In the genomic region with DNA sequence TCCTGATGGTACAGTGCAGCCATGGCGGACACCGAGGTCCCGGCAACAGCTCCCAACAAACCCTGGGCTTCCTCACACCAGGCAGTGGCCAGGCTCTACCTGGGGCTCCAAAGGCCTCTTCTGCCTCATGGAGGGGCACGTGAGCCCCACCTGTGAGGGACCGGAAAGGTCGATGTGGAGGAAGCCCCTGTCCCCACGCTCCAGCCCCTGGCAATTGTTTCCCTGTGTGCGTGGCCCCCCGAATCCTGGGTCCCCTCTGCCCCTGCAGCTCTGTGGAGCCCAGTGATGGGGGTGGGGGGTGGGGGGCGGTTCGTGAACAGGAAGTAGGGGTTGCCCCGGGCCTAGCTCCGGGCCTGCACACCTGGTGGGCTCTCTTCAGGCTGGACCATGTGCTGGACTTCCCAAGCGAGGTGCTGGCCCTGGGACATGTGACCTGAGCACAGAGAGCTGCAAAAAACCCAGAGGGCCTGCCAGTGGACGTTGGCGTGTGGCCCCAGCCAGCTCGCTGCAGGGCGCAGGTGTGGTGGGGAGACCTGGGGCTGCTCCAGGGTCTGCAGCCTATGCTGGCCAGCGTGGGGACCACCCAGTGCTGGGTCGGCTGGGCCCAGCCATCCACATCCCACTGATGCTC, we compare ENCODE assay signal across 14 cellular contexts.
"Had no signal": no experiment of that assay in that cellular context is flagged by ENCODE, and none has a peak within 500 bp of the region (broad histone marks: within the 10 kb centered on the region; RNA-seq: fewer than 3 reads in every experiment).

No MANE protein-coding gene starts in this region.

- H3K36me3 Mint-ChIP-seq: natural killer cell had no signal

- H3K27me3 Mint-ChIP-seq: progenitor cell of endocrine pancreas had no signal

- ATAC-seq: gastroesophageal sphincter, heart right ventricle, left lung, natural killer cell had no signal

- DNase-seq: activated CD4-positive, alpha-beta T cell treated with anti-CD3 and anti-CD28 coated beads, Interleukin-2, amount 10 ng/mL, durations not matched to agents 7 days and 5 days; activated CD4-positive, CD25-positive, alpha-beta regulatory T cell; activated gamma-delta T cell; activated T-cell treated with anti-CD3 and anti-CD28 coated beads for 4 hours; anterior cingulate cortex; brain microvascular endothelial cell; mesenchymal stem cell; natural killer cell; small intestine; SW 1271 had no signal

- H3K9me3 Mint-ChIP-seq: activated CD4-positive, alpha-beta T cell treated with anti-CD3 and anti-CD28 coated beads, Interleukin-2, amount 10 ng/mL, durations not matched to agents 7 days and 5 days; natural killer cell had no signal

- H3K4me3 Mint-ChIP-seq: activated CD4-positive, alpha-beta T cell treated with anti-CD3 and anti-CD28 coated beads, Interleukin-2, amount 10 ng/mL, durations not matched to agents 7 days and 5 days; natural killer cell had no signal
